In the genomic region with DNA sequence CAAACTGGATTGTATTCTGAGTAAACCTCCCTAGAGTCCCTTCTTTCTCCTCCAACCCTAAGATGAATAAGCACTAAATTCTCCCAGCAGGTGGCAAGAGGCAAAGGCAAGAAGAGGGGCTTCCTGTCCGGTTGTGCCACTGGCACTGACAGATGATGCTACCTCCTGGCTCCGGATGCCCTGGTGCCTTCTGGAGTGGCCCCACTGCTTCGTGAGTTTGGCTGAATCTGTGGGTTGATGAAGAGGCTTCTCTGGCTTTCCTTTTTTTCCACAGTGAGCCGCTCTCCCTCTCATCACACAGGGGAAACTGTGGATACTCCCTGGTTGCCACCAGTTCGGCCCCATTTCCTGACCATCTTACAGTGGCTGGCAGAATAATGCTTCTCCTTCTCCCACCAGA, we compare ENCODE assay signal across 6 cellular contexts.
"Had no signal": no experiment of that assay in that cellular context is flagged by ENCODE, and none has a peak within 500 bp of the region (broad histone marks: within the 10 kb centered on the region; RNA-seq: fewer than 3 reads in every experiment).

No MANE protein-coding gene starts in this region.

- H3K27ac ChIP-seq: HL-60 had no signal

- H3K4me3 ChIP-seq: K562 had no signal

- H3K4me1 Mint-ChIP-seq: IgD-negative memory B cell had no signal

- DNase-seq: IMR-90, KBM-7 had no signal

- ATAC-seq: HepG2, K562 had no signal

- H3K9me3 Mint-ChIP-seq: IgD-negative memory B cell had no signal

- H3K4me3 Mint-ChIP-seq: IgD-negative memory B cell had no signal
